8 cellular contexts compared by ENCODE assay signal in genomic region chr13:94362411-94362909, GRCh38.
A peak's percentile ranks its signal among the peaks of the same experiment; 100 is the strongest.
DNase-seq lines count a peak whose midpoint lies in the region; ATAC-seq and TF ChIP-seq lines count a peak whose summit lies in the region.

No MANE protein-coding gene starts in this region.

- DNase-seq in C1 segment of cervical spinal cord (lab: John Stamatoyannopoulos, UW) (peak in 9 of 14 donors; percentile 1 to 34 (median 13)), NCI-H2196 treated with DMSO at 0.1 percent for 48 hours (lab: John Stamatoyannopoulos, UW; ENCODE audit: unreplicated experiment) (peak; percentile 17), caudate nucleus (lab: John Stamatoyannopoulos, UW) (peak in 49 of 61 donors; percentile 0 to 79 (median 33)), kidney glomerular epithelial cell (lab: John Stamatoyannopoulos, UW) (peak; percentile 83)
- peak; percentile 47 for DNase-seq in stimulated activated CD4-positive, alpha-beta T cell treated with anti-CD3 and anti-CD28 coated beads, Interleukin-4, amount 100 ng/mL, for 1 hour

- peak; percentile 44; the same call in 1 of the 2 replicates for TF ChIP-seq CTCF in WI38 (IDR thresholded peaks at IDR 0.05; ENCODE audit: low read depth, low read length)

- no peak overlapping the region for H3K27ac ChIP-seq in caudate nucleus (ENCODE audit: low read depth, low read length)

- ATAC-seq in GM19035 (IDR thresholded peaks at IDR 0.05; ENCODE audit: unreplicated experiment): peak; percentile 99
- ATAC-seq in HG03159 (IDR thresholded peaks at IDR 0.05; ENCODE audit: unreplicated experiment): peak; percentile 99

- H3K4me3 ChIP-seq in WI38 (ENCODE audit: low read depth, low read length): no peak overlapping the region

Comparison
In these comparisons a context has a peak if more than half of its experiments do, and no peak if none do; other contexts are left out.
1. DNase-seq: peak in every context shown above with its lines; median percentile 83 in kidney glomerular epithelial cell; 47 in stimulated activated CD4-positive, alpha-beta T cell treated with anti-CD3 and anti-CD28 coated beads, Interleukin-4, amount 100 ng/mL, for 1 hour; 33 in caudate nucleus; 17 in NCI-H2196 treated with DMSO at 0.1 percent for 48 hours; 13 in C1 segment of cervical spinal cord.